In genomic region chr2:69023236-69023635, GRCh38 we compare ENCODE assay signal across 1 cellular context.
TF ChIP-seq lines count a peak whose summit lies in the region.

No MANE protein-coding gene starts in this region.

TF ChIP-seq in HepG2, 621 proteins besides CTCF, POLR2A, EP300 and RAD21:
- TF ChIP-seq ATM (IDR thresholded peaks at IDR 0.05; ENCODE audit: borderline replicate concordance) (peak; percentile 50; the same call in 1 of the 2 replicates), FOXP1 (IDR thresholded peaks at IDR 0.05) (0 out of 2 replicates have a peak, but pooled peaks have one; percentile 40), FOXP1 (CRISPR knock-in tag; IDR thresholded peaks at IDR 0.05) (no peak), GTF3A (CRISPR knock-in tag; conservative IDR thresholded peaks at IDR 0.05) (no peak), JUNB (CRISPR knock-in tag; IDR thresholded peaks at IDR 0.05; ENCODE audit: borderline replicate concordance) (peak; percentile 11; the same call in 1 of the 2 replicates), ZFP37 (CRISPR knock-in tag; IDR thresholded peaks at IDR 0.05; ENCODE audit: borderline replicate concordance) (no peak), MED1 (CRISPR knock-in tag; IDR thresholded peaks at IDR 0.05) (no peak), SKIL (CRISPR knock-in tag; IDR thresholded peaks at IDR 0.05; ENCODE audit: borderline replicate concordance) (0 out of 2 replicates have a peak, but pooled peaks have one; percentile 16), CREB1 (IDR thresholded peaks at IDR 0.05) (peak; percentile 91), CREB1 (CRISPR knock-in tag; IDR thresholded peaks at IDR 0.05) (no peak)
